ENCODE assay signal across 1 cellular context in the genomic region with DNA sequence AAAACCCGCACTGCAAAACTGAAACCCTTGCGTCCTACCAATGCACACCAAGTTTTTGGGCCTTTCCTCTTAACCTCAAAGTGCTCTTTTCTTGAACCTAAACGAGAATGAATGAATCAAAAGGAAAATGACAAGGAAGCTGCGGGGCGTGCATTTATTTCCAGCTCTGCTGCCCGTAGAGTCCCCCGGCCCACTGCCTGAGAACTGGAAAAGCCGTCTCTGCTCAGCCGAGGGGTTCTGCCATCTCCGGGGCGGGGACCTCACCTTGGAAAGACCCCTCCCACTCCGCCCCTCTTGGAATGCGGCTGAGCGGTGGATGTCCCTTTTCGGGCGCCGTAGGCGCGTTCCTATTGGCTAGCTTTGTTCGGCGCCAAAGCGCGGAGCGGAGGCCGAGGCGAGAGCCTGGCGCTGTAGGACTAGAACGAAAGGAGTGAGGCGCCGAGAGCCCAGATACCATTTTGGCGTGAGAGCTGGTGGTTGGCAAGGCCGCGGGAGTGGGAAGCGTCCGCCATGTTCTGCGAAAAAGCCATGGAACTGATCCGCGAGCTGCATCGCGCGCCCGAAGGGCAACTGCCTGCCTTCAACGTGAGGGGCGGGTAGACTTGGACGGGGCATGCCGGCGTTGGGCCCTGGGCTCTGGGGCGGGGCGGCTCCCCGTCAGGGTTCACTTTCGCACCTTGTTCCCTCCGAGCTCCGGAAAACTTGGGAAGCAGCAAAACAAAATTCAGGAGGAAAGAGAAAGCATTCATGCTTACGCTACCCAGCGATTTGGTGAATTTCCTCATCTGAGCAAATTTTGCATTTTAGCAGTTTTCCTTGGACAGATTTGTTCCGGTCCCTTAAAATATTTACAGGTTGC.
TF ChIP-seq lines count a peak whose summit lies in the region.

A gene (plus strand): TSS at position 363 of the 859 bp plus-strand sequence. CDS start 148 bp downstream, at position 511.

TF ChIP-seq in HepG2, 621 proteins besides CTCF, POLR2A, EP300 and RAD21 (continued from another document and continues in another):
- TF ChIP-seq, protein P1, sequence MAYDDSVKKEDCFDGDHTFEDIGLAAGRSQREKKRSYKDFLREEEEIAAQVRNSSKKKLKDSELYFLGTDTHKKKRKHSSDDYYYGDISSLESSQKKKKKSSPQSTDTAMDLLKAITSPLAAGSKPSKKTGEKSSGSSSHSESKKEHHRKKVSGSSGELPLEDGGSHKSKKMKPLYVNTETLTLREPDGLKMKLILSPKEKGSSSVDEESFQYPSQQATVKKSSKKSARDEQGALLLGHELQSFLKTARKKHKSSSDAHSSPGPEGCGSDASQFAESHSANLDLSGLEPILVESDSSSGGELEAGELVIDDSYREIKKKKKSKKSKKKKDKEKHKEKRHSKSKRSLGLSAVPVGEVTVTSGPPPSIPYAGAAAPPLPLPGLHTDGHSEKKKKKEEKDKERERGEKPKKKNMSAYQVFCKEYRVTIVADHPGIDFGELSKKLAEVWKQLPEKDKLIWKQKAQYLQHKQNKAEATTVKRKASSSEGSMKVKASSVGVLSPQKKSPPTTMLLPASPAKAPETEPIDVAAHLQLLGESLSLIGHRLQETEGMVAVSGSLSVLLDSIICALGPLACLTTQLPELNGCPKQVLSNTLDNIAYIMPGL (CRISPR knock-in tag; IDR thresholded peaks at IDR 0.05; ENCODE audit: borderline replicate concordance in 1 of 2, low read depth in 1 of 2) = peak; percentile 94
- TF ChIP-seq, protein P2, sequence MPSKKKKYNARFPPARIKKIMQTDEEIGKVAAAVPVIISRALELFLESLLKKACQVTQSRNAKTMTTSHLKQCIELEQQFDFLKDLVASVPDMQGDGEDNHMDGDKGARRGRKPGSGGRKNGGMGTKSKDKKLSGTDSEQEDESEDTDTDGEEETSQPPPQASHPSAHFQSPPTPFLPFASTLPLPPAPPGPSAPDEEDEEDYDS (CRISPR knock-in tag; IDR thresholded peaks at IDR 0.05) = peak; percentile 93
- TF ChIP-seq ZNF564 (CRISPR knock-in tag; IDR thresholded peaks at IDR 0.05) (peak; percentile 95), FOSL2 (CRISPR knock-in tag; IDR thresholded peaks at IDR 0.05) (peak; percentile 77), ZNF652 (CRISPR knock-in tag; IDR thresholded peaks at IDR 0.05; ENCODE audit: borderline replicate concordance, low read depth) (no peak), ZNF264 (CRISPR knock-in tag; IDR thresholded peaks at IDR 0.05) (peak; percentile 98), CEBPB (IDR thresholded peaks at IDR 0.05; ENCODE audit: borderline replicate concordance, low read depth, low read length) (no peak), PITX1 (CRISPR knock-in tag; IDR thresholded peaks at IDR 0.05) (peak; percentile 92), NR1H2 (CRISPR knock-in tag; IDR thresholded peaks at IDR 0.05; ENCODE audit: borderline replicate concordance, low read depth) (peak; percentile 91), TCF7L2 (IDR thresholded peaks at IDR 0.05; ENCODE audit: low read depth, low read length) (no peak), KLF13 (CRISPR knock-in tag; IDR thresholded peaks at IDR 0.05) (peak; percentile 98; the same call in 1 of the 2 replicates), NR2F1 (CRISPR knock-in tag; IDR thresholded peaks at IDR 0.05) (0 out of 4 replicates have a peak, but pooled peaks of 1 of the 2 experiments have one; percentile 19), CBX5 (CRISPR knock-in tag; IDR thresholded peaks at IDR 0.05; ENCODE audit: borderline replicate concordance) (peak; percentile 90), MATR3 (CRISPR knock-in tag; IDR thresholded peaks at IDR 0.05) (no peak), NR2F2 (IDR thresholded peaks at IDR 0.05; ENCODE audit: borderline replicate concordance, low read depth) (peak; percentile 37; the same call in 1 of the 2 replicates), GTF2F1 (IDR thresholded peaks at IDR 0.05; ENCODE audit: low read length) (no peak), JARID2 (CRISPR knock-in tag; IDR thresholded peaks at IDR 0.05; ENCODE audit: insufficient replicate concordance) (no peak), ZNF749 (CRISPR knock-in tag; IDR thresholded peaks at IDR 0.05; ENCODE audit: borderline replicate concordance) (peak; percentile 99), ZNF563 (CRISPR knock-in tag; IDR thresholded peaks at IDR 0.05) (peak; percentile 99), HMG20B (CRISPR knock-in tag; conservative IDR thresholded peaks at IDR 0.05) (no peak; the same call in none of the 2 replicates), ZNF274 (CRISPR knock-in tag; IDR thresholded peaks at IDR 0.05) (peak; percentile 96), MIER3 (CRISPR knock-in tag; IDR thresholded peaks at IDR 0.05; ENCODE audit: borderline replicate concordance) (peak; percentile 95; the same call in 1 of the 2 replicates), SRSF1 (optimal IDR thresholded peaks at IDR 0.05; ENCODE audit: low read depth, low read length) (peak; percentile 98), ZNF605 (CRISPR knock-in tag; IDR thresholded peaks at IDR 0.05) (peak; percentile 100), ESRRA (CRISPR knock-in tag; IDR thresholded peaks at IDR 0.05; ENCODE audit: low read depth) (0 out of 2 replicates have a peak, but pooled peaks have one; percentile 58)
- TF ChIP-seq, protein P3, sequence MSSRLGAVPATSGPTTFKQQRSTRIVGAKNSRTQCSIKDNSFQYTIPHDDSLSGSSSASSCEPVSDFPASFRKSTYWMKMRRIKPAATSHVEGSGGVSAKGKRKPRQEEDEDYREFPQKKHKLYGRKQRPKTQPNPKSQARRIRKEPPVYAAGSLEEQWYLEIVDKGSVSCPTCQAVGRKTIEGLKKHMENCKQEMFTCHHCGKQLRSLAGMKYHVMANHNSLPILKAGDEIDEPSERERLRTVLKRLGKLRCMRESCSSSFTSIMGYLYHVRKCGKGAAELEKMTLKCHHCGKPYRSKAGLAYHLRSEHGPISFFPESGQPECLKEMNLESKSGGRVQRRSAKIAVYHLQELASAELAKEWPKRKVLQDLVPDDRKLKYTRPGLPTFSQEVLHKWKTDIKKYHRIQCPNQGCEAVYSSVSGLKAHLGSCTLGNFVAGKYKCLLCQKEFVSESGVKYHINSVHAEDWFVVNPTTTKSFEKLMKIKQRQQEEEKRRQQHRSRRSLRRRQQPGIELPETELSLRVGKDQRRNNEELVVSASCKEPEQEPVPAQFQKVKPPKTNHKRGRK (CRISPR knock-in tag; IDR thresholded peaks at IDR 0.05) = 0 out of 2 replicates have a peak, but pooled peaks have one; percentile 21
- TF ChIP-seq, protein P4, sequence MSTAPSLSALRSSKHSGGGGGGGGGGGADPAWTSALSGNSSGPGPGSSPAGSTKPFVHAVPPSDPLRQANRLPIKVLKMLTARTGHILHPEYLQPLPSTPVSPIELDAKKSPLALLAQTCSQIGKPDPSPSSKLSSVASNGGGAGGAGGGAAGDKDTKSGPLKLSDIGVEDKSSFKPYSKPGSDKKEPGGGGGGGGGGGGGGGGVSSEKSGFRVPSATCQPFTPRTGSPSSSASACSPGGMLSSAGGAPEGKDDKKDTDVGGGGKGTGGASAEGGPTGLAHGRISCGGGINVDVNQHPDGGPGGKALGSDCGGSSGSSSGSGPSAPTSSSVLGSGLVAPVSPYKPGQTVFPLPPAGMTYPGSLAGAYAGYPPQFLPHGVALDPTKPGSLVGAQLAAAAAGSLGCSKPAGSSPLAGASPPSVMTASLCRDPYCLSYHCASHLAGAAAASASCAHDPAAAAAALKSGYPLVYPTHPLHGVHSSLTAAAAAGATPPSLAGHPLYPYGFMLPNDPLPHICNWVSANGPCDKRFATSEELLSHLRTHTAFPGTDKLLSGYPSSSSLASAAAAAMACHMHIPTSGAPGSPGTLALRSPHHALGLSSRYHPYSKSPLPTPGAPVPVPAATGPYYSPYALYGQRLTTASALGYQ (CRISPR knock-in tag; IDR thresholded peaks at IDR 0.05) = peak; percentile 98
- TF ChIP-seq, protein P5, sequence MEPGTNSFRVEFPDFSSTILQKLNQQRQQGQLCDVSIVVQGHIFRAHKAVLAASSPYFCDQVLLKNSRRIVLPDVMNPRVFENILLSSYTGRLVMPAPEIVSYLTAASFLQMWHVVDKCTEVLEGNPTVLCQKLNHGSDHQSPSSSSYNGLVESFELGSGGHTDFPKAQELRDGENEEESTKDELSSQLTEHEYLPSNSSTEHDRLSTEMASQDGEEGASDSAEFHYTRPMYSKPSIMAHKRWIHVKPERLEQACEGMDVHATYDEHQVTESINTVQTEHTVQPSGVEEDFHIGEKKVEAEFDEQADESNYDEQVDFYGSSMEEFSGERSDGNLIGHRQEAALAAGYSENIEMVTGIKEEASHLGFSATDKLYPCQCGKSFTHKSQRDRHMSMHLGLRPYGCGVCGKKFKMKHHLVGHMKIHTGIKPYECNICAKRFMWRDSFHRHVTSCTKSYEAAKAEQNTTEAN (CRISPR knock-in tag; conservative IDR thresholded peaks at IDR 0.05) = peak; percentile 96
- TF ChIP-seq, protein P6, sequence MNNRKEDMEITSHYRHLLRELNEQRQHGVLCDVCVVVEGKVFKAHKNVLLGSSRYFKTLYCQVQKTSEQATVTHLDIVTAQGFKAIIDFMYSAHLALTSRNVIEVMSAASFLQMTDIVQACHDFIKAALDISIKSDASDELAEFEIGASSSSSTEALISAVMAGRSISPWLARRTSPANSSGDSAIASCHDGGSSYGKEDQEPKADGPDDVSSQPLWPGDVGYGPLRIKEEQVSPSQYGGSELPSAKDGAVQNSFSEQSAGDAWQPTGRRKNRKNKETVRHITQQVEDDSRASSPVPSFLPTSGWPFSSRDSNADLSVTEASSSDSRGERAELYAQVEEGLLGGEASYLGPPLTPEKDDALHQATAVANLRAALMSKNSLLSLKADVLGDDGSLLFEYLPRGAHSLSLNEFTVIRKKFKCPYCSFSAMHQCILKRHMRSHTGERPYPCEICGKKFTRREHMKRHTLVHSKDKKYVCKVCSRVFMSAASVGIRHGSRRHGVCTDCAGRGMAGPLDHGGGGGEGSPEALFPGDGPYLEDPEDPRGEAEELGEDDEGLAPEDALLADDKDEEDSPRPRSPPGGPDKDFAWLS (CRISPR knock-in tag; IDR thresholded peaks at IDR 0.05; ENCODE audit: borderline replicate concordance) = no peak
- TF ChIP-seq, protein P7, sequence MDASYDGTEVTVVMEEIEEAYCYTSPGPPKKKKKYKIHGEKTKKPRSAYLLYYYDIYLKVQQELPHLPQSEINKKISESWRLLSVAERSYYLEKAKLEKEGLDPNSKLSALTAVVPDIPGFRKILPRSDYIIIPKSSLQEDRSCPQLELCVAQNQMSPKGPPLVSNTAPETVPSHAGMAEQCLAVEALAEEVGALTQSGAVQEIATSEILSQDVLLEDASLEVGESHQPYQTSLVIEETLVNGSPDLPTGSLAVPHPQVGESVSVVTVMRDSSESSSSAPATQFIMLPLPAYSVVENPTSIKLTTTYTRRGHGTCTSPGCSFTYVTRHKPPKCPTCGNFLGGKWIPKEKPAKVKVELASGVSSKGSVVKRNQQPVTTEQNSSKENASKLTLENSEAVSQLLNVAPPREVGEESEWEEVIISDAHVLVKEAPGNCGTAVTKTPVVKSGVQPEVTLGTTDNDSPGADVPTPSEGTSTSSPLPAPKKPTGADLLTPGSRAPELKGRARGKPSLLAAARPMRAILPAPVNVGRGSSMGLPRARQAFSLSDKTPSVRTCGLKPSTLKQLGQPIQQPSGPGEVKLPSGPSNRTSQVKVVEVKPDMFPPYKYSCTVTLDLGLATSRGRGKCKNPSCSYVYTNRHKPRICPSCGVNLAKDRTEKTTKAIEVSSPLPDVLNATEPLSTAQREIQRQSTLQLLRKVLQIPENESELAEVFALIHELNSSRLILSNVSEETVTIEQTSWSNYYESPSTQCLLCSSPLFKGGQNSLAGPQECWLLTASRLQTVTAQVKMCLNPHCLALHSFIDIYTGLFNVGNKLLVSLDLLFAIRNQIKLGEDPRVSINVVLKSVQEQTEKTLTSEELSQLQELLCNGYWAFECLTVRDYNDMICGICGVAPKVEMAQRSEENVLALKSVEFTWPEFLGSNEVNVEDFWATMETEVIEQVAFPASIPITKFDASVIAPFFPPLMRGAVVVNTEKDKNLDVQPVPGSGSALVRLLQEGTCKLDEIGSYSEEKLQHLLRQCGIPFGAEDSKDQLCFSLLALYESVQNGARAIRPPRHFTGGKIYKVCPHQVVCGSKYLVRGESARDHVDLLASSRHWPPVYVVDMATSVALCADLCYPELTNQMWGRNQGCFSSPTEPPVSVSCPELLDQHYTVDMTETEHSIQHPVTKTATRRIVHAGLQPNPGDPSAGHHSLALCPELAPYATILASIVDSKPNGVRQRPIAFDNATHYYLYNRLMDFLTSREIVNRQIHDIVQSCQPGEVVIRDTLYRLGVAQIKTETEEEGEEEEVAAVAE (CRISPR knock-in tag; IDR thresholded peaks at IDR 0.05; ENCODE audit: borderline replicate concordance) = peak; percentile 95
- TF ChIP-seq, protein P8, sequence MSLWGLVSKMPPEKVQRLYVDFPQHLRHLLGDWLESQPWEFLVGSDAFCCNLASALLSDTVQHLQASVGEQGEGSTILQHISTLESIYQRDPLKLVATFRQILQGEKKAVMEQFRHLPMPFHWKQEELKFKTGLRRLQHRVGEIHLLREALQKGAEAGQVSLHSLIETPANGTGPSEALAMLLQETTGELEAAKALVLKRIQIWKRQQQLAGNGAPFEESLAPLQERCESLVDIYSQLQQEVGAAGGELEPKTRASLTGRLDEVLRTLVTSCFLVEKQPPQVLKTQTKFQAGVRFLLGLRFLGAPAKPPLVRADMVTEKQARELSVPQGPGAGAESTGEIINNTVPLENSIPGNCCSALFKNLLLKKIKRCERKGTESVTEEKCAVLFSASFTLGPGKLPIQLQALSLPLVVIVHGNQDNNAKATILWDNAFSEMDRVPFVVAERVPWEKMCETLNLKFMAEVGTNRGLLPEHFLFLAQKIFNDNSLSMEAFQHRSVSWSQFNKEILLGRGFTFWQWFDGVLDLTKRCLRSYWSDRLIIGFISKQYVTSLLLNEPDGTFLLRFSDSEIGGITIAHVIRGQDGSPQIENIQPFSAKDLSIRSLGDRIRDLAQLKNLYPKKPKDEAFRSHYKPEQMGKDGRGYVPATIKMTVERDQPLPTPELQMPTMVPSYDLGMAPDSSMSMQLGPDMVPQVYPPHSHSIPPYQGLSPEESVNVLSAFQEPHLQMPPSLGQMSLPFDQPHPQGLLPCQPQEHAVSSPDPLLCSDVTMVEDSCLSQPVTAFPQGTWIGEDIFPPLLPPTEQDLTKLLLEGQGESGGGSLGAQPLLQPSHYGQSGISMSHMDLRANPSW (CRISPR knock-in tag; IDR thresholded peaks at IDR 0.05; ENCODE audit: borderline replicate concordance) = peak; percentile 97; the same call in 1 of the 2 replicates
- TF ChIP-seq, protein P9, sequence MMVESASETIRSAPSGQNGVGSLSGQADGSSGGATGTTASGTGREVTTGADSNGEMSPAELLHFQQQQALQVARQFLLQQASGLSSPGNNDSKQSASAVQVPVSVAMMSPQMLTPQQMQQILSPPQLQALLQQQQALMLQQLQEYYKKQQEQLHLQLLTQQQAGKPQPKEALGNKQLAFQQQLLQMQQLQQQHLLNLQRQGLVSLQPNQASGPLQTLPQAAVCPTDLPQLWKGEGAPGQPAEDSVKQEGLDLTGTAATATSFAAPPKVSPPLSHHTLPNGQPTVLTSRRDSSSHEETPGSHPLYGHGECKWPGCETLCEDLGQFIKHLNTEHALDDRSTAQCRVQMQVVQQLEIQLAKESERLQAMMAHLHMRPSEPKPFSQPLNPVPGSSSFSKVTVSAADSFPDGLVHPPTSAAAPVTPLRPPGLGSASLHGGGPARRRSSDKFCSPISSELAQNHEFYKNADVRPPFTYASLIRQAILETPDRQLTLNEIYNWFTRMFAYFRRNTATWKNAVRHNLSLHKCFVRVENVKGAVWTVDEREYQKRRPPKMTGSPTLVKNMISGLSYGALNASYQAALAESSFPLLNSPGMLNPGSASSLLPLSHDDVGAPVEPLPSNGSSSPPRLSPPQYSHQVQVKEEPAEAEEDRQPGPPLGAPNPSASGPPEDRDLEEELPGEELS (CRISPR knock-in tag; IDR thresholded peaks at IDR 0.05) = peak; percentile 82
- TF ChIP-seq, protein P10, sequence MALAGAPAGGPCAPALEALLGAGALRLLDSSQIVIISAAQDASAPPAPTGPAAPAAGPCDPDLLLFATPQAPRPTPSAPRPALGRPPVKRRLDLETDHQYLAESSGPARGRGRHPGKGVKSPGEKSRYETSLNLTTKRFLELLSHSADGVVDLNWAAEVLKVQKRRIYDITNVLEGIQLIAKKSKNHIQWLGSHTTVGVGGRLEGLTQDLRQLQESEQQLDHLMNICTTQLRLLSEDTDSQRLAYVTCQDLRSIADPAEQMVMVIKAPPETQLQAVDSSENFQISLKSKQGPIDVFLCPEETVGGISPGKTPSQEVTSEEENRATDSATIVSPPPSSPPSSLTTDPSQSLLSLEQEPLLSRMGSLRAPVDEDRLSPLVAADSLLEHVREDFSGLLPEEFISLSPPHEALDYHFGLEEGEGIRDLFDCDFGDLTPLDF (CRISPR knock-in tag; IDR thresholded peaks at IDR 0.05) = peak; percentile 100
